14 cellular contexts compared by ENCODE assay signal in genomic region chr14:101980251-101980650, GRCh38. TPM values are rescaled to one million over a fixed set of nuclear protein-coding genes. Genes with fewer than 3 reads are reported as not detected.
A peak's percentile ranks its signal among the peaks of the same experiment; 100 is the strongest.
DNase-seq lines count a peak whose midpoint lies in the region; ATAC-seq and TF ChIP-seq lines count a peak whose summit lies in the region.
"Had no signal": no experiment of that assay in that cellular context is flagged by ENCODE, and none has a peak within 500 bp of the region (broad histone marks: within the 10 kb centered on the region; RNA-seq: fewer than 3 reads in every experiment).

No MANE protein-coding gene starts in this region.

- H3K27ac ChIP-seq in RWPE2 (ENCODE audit: poor library complexity, severe bottlenecking) (peak overlapping the region; percentile 98), esophagus muscularis mucosa (replicated peaks in 1 of 4) (peak overlapping the region; percentile 72 to 86 (median 82)), skeletal muscle tissue (ENCODE audit: low read depth, low read length) (peak overlapping the region; percentile 75), RWPE1 (no peak overlapping the region)

- H3K36me3 Mint-ChIP-seq in Calu3 (ENCODE audit: insufficient read depth, unreplicated experiment) (peaks cover 63% of the 10 kb centered on the region), nephron progenitor cell (ENCODE audit: low read depth) (peaks cover 75% of the 10 kb centered on the region)

- no TSS peak for BruUV-seq in Calu3 (replicated peaks; lab: Mats Ljungman, UMichigan)

- TF ChIP-seq CTCF in Calu3 (IDR thresholded peaks at IDR 0.05; ENCODE audit: unreplicated experiment) (no peak), RWPE2 (IDR thresholded peaks at IDR 0.05; ENCODE audit: poor library complexity, severe bottlenecking) (no peak), esophagus muscularis mucosa (IDR thresholded peaks at IDR 0.05) (no peak), nephron progenitor cell (IDR thresholded peaks at IDR 0.05) (no peak), RWPE1 (conservative IDR thresholded peaks at IDR 0.05; ENCODE audit: low read depth) (no peak)

- H3K9me3 ChIP-seq in RWPE2 (ENCODE audit: severe bottlenecking): no peaks in the 10 kb centered on the region
- H3K9me3 ChIP-seq in esophagus muscularis mucosa: no peaks in the 10 kb centered on the region
- no peaks in the 10 kb centered on the region for H3K9me3 ChIP-seq in skeletal muscle tissue (ENCODE audit: control insufficient read depth in 3 of 3, low read length in 3 of 3)

- CTCF ChIA-PET in Calu3 (lab: Charles Lee): no interaction called here
- CTCF ChIA-PET in RWPE1 (lab: Yijun Ruan, JAX): no interaction called here

- H3K9me3 Mint-ChIP-seq in Calu3 (ENCODE audit: low read depth, unreplicated experiment): no peaks in the 10 kb centered on the region
- H3K9me3 Mint-ChIP-seq in nephron progenitor cell: no peaks in the 10 kb centered on the region

- no peak overlapping the region for H3K4me3 ChIP-seq in RWPE2 (ENCODE audit: severe bottlenecking)
- no peak overlapping the region for H3K4me3 ChIP-seq in esophagus muscularis mucosa
- H3K4me3 ChIP-seq in skeletal muscle tissue (ENCODE audit: low read length in 3 of 3): no peak overlapping the region

- intact Hi-C loops in Calu3 (cut with micrococcal nuclease; ENCODE audit: unreplicated experiment) (loop anchor here (1.0 kb wide), 1 partner anchor 8 kb away; no protein-coding TSS in a partner anchor), esophagus muscularis mucosa (cut with DNase I) (no loop called here)

- TF ChIP-seq POLR2A in esophagus muscularis mucosa (IDR thresholded peaks at IDR 0.05; ENCODE audit: low read depth): no peak

- peak; percentile 52 for ATAC-seq in RWPE2 (ENCODE audit: low read depth)
- ATAC-seq in HG02852 (IDR thresholded peaks at IDR 0.05; ENCODE audit: unreplicated experiment): no peak

- H3K27me3 Mint-ChIP-seq in Calu3 (ENCODE audit: unreplicated experiment): no peaks in the 10 kb centered on the region
- no peaks in the 10 kb centered on the region for H3K27me3 Mint-ChIP-seq in nephron progenitor cell (ENCODE audit: low read depth, poor library complexity)
- H3K27me3 Mint-ChIP-seq: activated CD8-positive, alpha-beta memory T cell treated with anti-CD3 and anti-CD28 coated beads, Interleukin-2, amount 10 ng/mL, durations not matched to agents 7 days and 5 days had no signal

- H3K4me3 Mint-ChIP-seq in Calu3 (ENCODE audit: low read depth, unreplicated experiment): peak overlapping the region; percentile 62
- H3K4me3 Mint-ChIP-seq in nephron progenitor cell: no peak overlapping the region
- H3K4me3 Mint-ChIP-seq: activated CD8-positive, alpha-beta memory T cell treated with anti-CD3 and anti-CD28 coated beads, Interleukin-2, amount 10 ng/mL, durations not matched to agents 7 days and 5 days had no signal

- H3K36me3 ChIP-seq in RWPE2 (ENCODE audit: low read depth) (peaks cover 91% of the 10 kb centered on the region), esophagus muscularis mucosa (peaks cover 30 to 92% (median 79%) of the 10 kb centered on the region in 4 donors), skeletal muscle tissue (ENCODE audit: control insufficient read depth in 3 of 3, insufficient read depth in 3 of 3, low read length in 3 of 3) (peaks cover 15 to 55% (median 54%) of the 10 kb centered on the region in 3 donors)

- 83% methylated on average over 10 of the region's 10 CpGs for WGBS in esophagus muscularis mucosa

- POLR2A ChIA-PET in RWPE1 (lab: Yijun Ruan, JAX; ENCODE audit: low non-redundant PET): interaction anchor here (0.5 kb wide), 1 partner anchor 113 kb away, joined by 5 read pairs; no protein-coding TSS in a partner anchor

- no peak for TF ChIP-seq EP300 in esophagus muscularis mucosa (IDR thresholded peaks at IDR 0.05)

- DNase-seq in Calu3: no peak
- DNase-seq in RWPE2 (ENCODE audit: low spot score): no peak
- no peak for DNase-seq in esophagus muscularis mucosa (ENCODE audit: extremely low spot score)
- DNase-seq in activated gamma-delta T cell treated with Interleukin-2 at 50 U/mL for 16 hours: no peak
- no peak for DNase-seq in nephron progenitor cell
- DNase-seq in RWPE1 (ENCODE audit: low spot score): no peak
- DNase-seq: activated CD8-positive, alpha-beta memory T cell treated with anti-CD3 and anti-CD28 coated beads, Interleukin-2, amount 10 ng/mL, durations not matched to agents 7 days and 5 days; effector CD8-positive, alpha-beta T cell; hippocampal formation; NCI-H2029; NCI-H774; SIG-M5 had no signal

- peak overlapping the region in 1 of 3 donors; percentile 0 for H3K9ac ChIP-seq in skeletal muscle tissue (ENCODE audit: low read depth in 1 of 3, low read length in 3 of 3)

- peak overlapping the region; percentile 90 for H3K27ac Mint-ChIP-seq in Calu3 (ENCODE audit: unreplicated experiment)
- H3K27ac Mint-ChIP-seq in nephron progenitor cell: no peak overlapping the region
- H3K27ac Mint-ChIP-seq: activated CD8-positive, alpha-beta memory T cell treated with anti-CD3 and anti-CD28 coated beads, Interleukin-2, amount 10 ng/mL, durations not matched to agents 7 days and 5 days had no signal

- H3K4me1 Mint-ChIP-seq in Calu3 (ENCODE audit: low read depth, unreplicated experiment) (peaks cover 33% of the 10 kb centered on the region), nephron progenitor cell (no peaks in the 10 kb centered on the region)

- H3K4me1 ChIP-seq in RWPE2 (ENCODE audit: insufficient read depth, poor library complexity, severe bottlenecking) (peaks cover 35% of the 10 kb centered on the region), esophagus muscularis mucosa (peaks cover 6 to 27% (median 22%) of the 10 kb centered on the region in 4 donors), skeletal muscle tissue (ENCODE audit: control insufficient read depth in 3 of 3, insufficient read depth in 3 of 3, low read length in 3 of 3) (peaks cover under 1 to 14% (median 9%) of the 10 kb centered on the region in 3 donors)

- H3K27me3 ChIP-seq in RWPE2 (ENCODE audit: insufficient read depth, poor library complexity, severe bottlenecking) (no peaks in the 10 kb centered on the region), esophagus muscularis mucosa (no peaks in the 10 kb centered on the region), skeletal muscle tissue (ENCODE audit: control insufficient read depth in 3 of 3, insufficient read depth in 3 of 3, low read length in 3 of 3) (no peaks in the 10 kb centered on the region)

RNA-seq across cellular contexts. Expression of gene DYNC1H1, which starts 15.9 kb away (rescaled TPM):
- total RNA-seq in Calu3 (2022): 510 and 529 TPM in 2 replicates
- 100 to 1,000 TPM; 608 to 897 (median 728) TPM for total RNA-seq in esophagus muscularis mucosa
- total RNA-seq in skeletal muscle tissue: 211 TPM
